1 cellular context compared by ENCODE assay signal in the genomic region with DNA sequence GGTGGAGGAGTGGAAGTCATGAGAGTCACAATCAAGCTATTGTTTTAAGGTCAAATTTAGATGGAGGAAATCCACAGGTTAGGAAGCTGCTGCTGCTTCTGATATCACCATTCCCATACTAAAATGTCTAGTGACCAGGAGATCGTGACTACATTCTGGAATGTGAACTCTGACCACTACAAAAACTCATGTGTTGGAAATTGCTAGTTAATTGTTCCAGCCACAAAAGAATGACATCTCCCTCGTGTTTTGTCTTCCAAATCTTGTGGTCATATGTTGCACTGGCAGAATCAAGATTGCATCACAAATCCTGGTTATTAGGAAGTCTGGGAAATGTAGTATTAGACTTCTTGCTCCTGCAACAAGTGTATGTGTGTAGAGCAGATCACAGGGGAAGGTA.
TF ChIP-seq lines count a peak whose summit lies in the region.

No MANE protein-coding gene starts in this region.

TF ChIP-seq in GM23338, 12 proteins besides CTCF, POLR2A, EP300 and RAD21 (continued from another document):
- TF ChIP-seq, protein P1, sequence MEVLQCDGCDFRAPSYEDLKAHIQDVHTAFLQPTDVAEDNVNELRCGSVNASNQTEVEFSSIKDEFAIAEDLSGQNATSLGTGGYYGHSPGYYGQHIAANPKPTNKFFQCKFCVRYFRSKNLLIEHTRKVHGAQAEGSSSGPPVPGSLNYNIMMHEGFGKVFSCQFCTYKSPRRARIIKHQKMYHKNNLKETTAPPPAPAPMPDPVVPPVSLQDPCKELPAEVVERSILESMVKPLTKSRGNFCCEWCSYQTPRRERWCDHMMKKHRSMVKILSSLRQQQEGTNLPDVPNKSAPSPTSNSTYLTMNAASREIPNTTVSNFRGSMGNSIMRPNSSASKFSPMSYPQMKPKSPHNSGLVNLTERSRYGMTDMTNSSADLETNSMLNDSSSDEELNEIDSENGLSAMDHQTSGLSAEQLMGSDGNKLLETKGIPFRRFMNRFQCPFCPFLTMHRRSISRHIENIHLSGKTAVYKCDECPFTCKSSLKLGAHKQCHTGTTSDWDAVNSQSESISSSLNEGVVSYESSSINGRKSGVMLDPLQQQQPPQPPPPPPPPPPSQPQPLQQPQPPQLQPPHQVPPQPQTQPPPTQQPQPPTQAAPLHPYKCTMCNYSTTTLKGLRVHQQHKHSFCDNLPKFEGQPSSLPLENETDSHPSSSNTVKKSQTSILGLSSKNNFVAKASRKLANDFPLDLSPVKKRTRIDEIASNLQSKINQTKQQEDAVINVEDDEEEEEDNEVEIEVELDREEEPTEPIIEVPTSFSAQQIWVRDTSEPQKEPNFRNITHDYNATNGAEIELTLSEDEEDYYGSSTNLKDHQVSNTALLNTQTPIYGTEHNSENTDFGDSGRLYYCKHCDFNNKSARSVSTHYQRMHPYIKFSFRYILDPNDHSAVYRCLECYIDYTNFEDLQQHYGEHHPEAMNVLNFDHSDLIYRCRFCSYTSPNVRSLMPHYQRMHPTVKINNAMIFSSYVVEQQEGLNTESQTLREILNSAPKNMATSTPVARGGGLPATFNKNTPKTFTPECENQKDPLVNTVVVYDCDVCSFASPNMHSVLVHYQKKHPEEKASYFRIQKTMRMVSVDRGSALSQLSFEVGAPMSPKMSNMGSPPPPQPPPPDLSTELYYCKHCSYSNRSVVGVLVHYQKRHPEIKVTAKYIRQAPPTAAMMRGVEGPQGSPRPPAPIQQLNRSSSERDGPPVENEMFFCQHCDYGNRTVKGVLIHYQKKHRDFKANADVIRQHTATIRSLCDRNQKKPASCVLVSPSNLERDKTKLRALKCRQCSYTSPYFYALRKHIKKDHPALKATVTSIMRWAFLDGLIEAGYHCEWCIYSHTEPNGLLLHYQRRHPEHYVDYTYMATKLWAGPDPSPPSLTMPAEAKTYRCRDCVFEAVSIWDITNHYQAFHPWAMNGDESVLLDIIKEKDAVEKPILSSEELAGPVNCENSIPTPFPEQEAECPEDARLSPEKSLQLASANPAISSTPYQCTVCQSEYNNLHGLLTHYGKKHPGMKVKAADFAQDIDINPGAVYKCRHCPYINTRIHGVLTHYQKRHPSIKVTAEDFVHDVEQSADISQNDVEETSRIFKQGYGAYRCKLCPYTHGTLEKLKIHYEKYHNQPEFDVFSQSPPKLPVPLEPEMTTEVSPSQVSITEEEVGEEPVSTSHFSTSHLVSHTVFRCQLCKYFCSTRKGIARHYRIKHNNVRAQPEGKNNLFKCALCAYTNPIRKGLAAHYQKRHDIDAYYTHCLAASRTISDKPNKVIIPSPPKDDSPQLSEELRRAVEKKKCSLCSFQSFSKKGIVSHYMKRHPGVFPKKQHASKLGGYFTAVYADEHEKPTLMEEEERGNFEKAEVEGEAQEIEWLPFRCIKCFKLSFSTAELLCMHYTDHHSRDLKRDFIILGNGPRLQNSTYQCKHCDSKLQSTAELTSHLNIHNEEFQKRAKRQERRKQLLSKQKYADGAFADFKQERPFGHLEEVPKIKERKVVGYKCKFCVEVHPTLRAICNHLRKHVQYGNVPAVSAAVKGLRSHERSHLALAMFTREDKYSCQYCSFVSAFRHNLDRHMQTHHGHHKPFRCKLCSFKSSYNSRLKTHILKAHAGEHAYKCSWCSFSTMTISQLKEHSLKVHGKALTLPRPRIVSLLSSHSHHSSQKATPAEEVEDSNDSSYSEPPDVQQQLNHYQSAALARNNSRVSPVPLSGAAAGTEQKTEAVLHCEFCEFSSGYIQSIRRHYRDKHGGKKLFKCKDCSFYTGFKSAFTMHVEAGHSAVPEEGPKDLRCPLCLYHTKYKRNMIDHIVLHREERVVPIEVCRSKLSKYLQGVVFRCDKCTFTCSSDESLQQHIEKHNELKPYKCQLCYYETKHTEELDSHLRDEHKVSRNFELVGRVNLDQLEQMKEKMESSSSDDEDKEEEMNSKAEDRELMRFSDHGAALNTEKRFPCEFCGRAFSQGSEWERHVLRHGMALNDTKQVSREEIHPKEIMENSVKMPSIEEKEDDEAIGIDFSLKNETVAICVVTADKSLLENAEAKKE (CRISPR knock-in tag; IDR thresholded peaks at IDR 0.05): no peak
- TF ChIP-seq ZNF114 (CRISPR knock-in tag; IDR thresholded peaks at IDR 0.05) (no peak), EZH2 (IDR thresholded peaks at IDR 0.05; ENCODE audit: low read depth, unreplicated experiment) (no peak), JUNB (IDR thresholded peaks at IDR 0.05; ENCODE audit: unreplicated experiment) (no peak)
- TF ChIP-seq, protein P2, sequence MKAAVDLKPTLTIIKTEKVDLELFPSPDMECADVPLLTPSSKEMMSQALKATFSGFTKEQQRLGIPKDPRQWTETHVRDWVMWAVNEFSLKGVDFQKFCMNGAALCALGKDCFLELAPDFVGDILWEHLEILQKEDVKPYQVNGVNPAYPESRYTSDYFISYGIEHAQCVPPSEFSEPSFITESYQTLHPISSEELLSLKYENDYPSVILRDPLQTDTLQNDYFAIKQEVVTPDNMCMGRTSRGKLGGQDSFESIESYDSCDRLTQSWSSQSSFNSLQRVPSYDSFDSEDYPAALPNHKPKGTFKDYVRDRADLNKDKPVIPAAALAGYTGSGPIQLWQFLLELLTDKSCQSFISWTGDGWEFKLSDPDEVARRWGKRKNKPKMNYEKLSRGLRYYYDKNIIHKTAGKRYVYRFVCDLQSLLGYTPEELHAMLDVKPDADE (IDR thresholded peaks at IDR 0.05): no peak
